In genomic region chr18:58670561-58671121, GRCh38 we compare ENCODE assay signal across 1 cellular context.
TF ChIP-seq lines count a peak whose summit lies in the region.

No MANE protein-coding gene starts in this region.

TF ChIP-seq in WTC11, 78 proteins besides CTCF, POLR2A, EP300 and RAD21 (continued from another document):
- TF ChIP-seq PRDM15 (CRISPR knock-in tag; IDR thresholded peaks at IDR 0.05) = no peak
- TF ChIP-seq ZBTB21 (CRISPR knock-in tag; IDR thresholded peaks at IDR 0.05; ENCODE audit: borderline replicate concordance) = no peak
- TF ChIP-seq MXD4 (CRISPR knock-in tag; IDR thresholded peaks at IDR 0.05; ENCODE audit: borderline replicate concordance) = no peak
- no peak for TF ChIP-seq NFATC4 (CRISPR knock-in tag; IDR thresholded peaks at IDR 0.05)
- TF ChIP-seq ZNF232 (CRISPR knock-in tag; IDR thresholded peaks at IDR 0.05) = no peak
